ENCODE assay signal across 8 cellular contexts in the genomic region with DNA sequence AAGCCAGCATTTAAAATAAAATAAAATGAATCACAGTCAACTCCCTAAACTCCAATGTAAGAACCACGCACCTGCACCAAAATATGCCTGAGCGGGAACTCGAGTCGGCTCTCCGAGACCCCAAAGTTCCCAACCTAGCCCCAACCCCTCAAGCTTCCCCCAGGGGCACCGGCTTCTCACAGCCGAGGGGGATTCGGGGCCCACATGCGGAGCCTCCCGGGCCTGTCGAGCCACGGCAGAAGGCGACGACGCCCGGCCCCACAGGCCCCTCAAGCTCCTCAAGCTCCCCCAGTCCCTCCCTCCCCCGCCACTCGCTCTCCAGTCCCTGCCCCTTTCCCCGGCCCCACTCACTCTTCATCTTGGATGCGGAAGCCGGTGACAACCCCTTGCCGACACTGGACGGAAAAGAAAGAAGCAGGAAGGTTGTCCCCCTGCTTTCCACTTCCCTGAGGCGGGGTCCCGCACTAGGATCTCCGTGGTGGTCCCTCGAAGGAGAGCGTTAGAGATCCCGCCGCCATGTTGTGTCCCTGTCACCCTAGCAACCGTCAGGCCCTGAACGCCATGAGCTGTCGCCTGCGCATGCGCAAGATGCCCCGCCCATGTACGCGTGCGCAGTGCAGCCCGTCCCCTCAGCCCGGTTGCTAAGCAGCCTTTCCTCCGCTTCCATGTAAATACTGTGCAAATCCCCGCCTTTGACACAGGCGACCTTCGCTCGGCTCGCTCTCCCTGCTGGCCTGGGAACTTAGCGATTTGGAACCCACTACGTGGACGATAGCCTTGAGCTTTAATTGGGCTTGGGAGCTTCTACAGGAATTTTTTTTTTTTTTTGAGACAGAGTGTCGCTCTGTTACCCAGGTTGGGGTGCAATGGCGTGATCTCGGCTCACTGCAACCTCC. TPM values are rescaled to one million over a fixed set of nuclear protein-coding genes. Genes with fewer than 3 reads are reported as not detected.
DNase-seq lines count a peak whose midpoint lies in the region; ATAC-seq and TF ChIP-seq lines count a peak whose summit lies in the region.

MOK (minus strand) TSS at position 554 of the 896 bp plus-strand sequence; CDS start at position 358, 196 bp downstream.

- no peaks in the 10 kb centered on the region for H3K9me3 Mint-ChIP-seq in CD8-positive, alpha-beta T cell

- peak; percentile 92 for ATAC-seq in CD8-positive, alpha-beta T cell
- ATAC-seq in GM21360 (IDR thresholded peaks at IDR 0.05; ENCODE audit: unreplicated experiment) (peak; percentile 92), lung (ENCODE audit: insufficient read depth, low FRiP score) (peak; percentile 93)

- peak within 1 kb of the TSS; percentile 94 for H3K27ac Mint-ChIP-seq in CD8-positive, alpha-beta T cell

- WGBS in lung, 2 donors = 1% methylated on average over 53 of the region's 53 CpGs

- H3K4me1 ChIP-seq in CD8-positive, alpha-beta T cell (ENCODE audit: insufficient read depth, low read length) = peaks cover 5% of the 10 kb centered on the region
- H3K4me1 ChIP-seq in lung (ENCODE audit: control insufficient read depth in 2 of 2, insufficient read depth in 2 of 2, low read length in 2 of 2) = no peaks in the 10 kb centered on the region

- DNase-seq in CD8-positive, alpha-beta T cell = peak; percentile 94 to 99 (median 97)
- peak; percentile 84 for DNase-seq in HS-5 (ENCODE audit: low read depth)
- peak; percentile 82 for DNase-seq in NK-92 (lab: John Stamatoyannopoulos, UW; ENCODE audit: unreplicated experiment)
- DNase-seq in activated CD8-positive, alpha-beta memory T cell treated with anti-CD3 and anti-CD28 coated beads for 24 hours = peak; percentile 99
- DNase-seq in effector CD4-positive, alpha-beta T cell = peak; percentile 94
- DNase-seq in lung (ENCODE audit: low spot score) = peak; percentile 96
- DNase-seq in stimulated activated CD4-positive, alpha-beta T cell treated with anti-CD3 and anti-CD28 coated beads, TNF-alpha, amount 100 ng/mL, for 24 hours (ENCODE audit: low read depth in 3 of 3) = peak; percentile 92 to 96 (median 95)

- H3K4me3 Mint-ChIP-seq in CD8-positive, alpha-beta T cell = peak within 1 kb of the TSS; percentile 91

- no peaks in the 10 kb centered on the region for H3K27me3 ChIP-seq in CD8-positive, alpha-beta T cell (ENCODE audit: insufficient read depth, low read length)
- no peaks in the 10 kb centered on the region for H3K27me3 ChIP-seq in lung (ENCODE audit: control insufficient read depth, insufficient read depth)

- peaks cover 10% of the 10 kb centered on the region for H3K4me1 Mint-ChIP-seq in CD8-positive, alpha-beta T cell (ENCODE audit: low read depth)

- H3K36me3 Mint-ChIP-seq in CD8-positive, alpha-beta T cell = peaks cover 4% of the 10 kb centered on the region

- no peaks in the 10 kb centered on the region for H3K36me3 ChIP-seq in CD8-positive, alpha-beta T cell (ENCODE audit: insufficient read depth, low read length)
- no peaks in the 10 kb centered on the region for H3K36me3 ChIP-seq in lung (ENCODE audit: control insufficient read depth in 2 of 2, insufficient read depth in 2 of 2, low read length in 2 of 2)

- peak within 1 kb of the TSS; percentile 88 for H3K27ac ChIP-seq in CD8-positive, alpha-beta T cell (ENCODE audit: low read depth, low read length)
- peak within 1 kb of the TSS; percentile 39 to 80 for H3K27ac ChIP-seq in lung (ENCODE audit: low read depth in 1 of 2, low read length in 1 of 2)

- intact Hi-C loops in CD8-positive, alpha-beta T cell (cut with DNase I, micrococcal nuclease) = loop anchor here (1.0 to 10.0 kb wide), 11 partner anchors 9 to 598 kb away; partner anchors contain the start of genes WDR20 (in 2 of the 2), ZNF839 (in 2 of the 2), CINP (in 1 of the 2) and DYNC1H1 (in 1 of the 2)

- peaks cover 2% of the 10 kb centered on the region for H3K27me3 Mint-ChIP-seq in CD8-positive, alpha-beta T cell (ENCODE audit: low read depth)

- no peak for TF ChIP-seq CTCF in CD8-positive, alpha-beta T cell (IDR thresholded peaks at IDR 0.05)
- no peak for TF ChIP-seq CTCF in lung (IDR thresholded peaks at IDR 0.05; ENCODE audit: control extremely low read depth, extremely low read depth)

- POLR2A ChIA-PET in CD8-positive, alpha-beta T cell (lab: Charles Lee) = interaction anchor here (0.6 to 2.6 kb wide), 5 partner anchors 9 to 339 kb away, joined by 3 to 12 read pairs (median 6); partner anchors contain the start of gene ZNF839

- H3K4me3 ChIP-seq in CD8-positive, alpha-beta T cell (ENCODE audit: low read depth, low read length) = peak within 1 kb of the TSS; percentile 97
- H3K4me3 ChIP-seq in lung = peak within 1 kb of the TSS; percentile 70

- H3K9me3 ChIP-seq in CD8-positive, alpha-beta T cell (ENCODE audit: low read length) = no peaks in the 10 kb centered on the region
- no peaks in the 10 kb centered on the region for H3K9me3 ChIP-seq in lung (ENCODE audit: control insufficient read depth in 2 of 2, insufficient read depth in 1 of 2, low read length in 1 of 2)

- CTCF ChIA-PET in CD8-positive, alpha-beta T cell (lab: Charles Lee) = interaction anchor here (0.5 to 4.1 kb wide), 6 partner anchors 11 to 473 kb away, joined by 3 to 47 read pairs (median 3); no protein-coding TSS in a partner anchor

RNA-seq across cellular contexts. Expression of gene MOK, which starts in this region (rescaled TPM):
- total RNA-seq in CD8-positive, alpha-beta T cell = 1 to 10 TPM; 2.7 to 3.6 TPM
- total RNA-seq in lung = 10 to 100 TPM; 35.2 to 35.4 TPM
- 10 to 100 TPM; 11.1 to 15.5 TPM for polyA plus RNA-seq in lung

Comparison
In these comparisons a context has a peak if more than half of its experiments do, and no peak if none do; other contexts are left out.
1. Peak in every context shown above with its lines: DNase-seq, ATAC-seq, H3K4me3 ChIP-seq and H3K27ac ChIP-seq.
2. RNA of gene MOK (total RNA-seq): 35.2 to 35.4 TPM in lung; 2.7 to 3.6 TPM in CD8-positive, alpha-beta T cell; every median in the first group is over 4 times any median in the second.